10 cellular contexts compared by ENCODE assay signal in genomic region chr2:196459539-196459938, GRCh38.
DNase-seq lines count a peak whose midpoint lies in the region; ATAC-seq and TF ChIP-seq lines count a peak whose summit lies in the region.
"Had no signal": no experiment of that assay in that cellular context is flagged by ENCODE, and none has a peak within 500 bp of the region (broad histone marks: within the 10 kb centered on the region; RNA-seq: fewer than 3 reads in every experiment).

No MANE protein-coding gene starts in this region.

- H3K4me3 Mint-ChIP-seq in activated T-cell treated with anti-CD3 and anti-CD28 coated beads, Interleukin-2, amount 50 U/mL, for 72 hours: peak overlapping the region; percentile 3 to 4

- no peaks in the 10 kb centered on the region for H3K9me2 ChIP-seq in Loucy (replicated peaks; ENCODE audit: low read depth, low read length)

- H3K4me3 ChIP-seq in Loucy (ENCODE audit: low read length, poor library complexity, severe bottlenecking) (peak overlapping the region; percentile 68), smooth muscle cell (no peak overlapping the region)

- H3K9me3 Mint-ChIP-seq in activated T-cell treated with anti-CD3 and anti-CD28 coated beads, Interleukin-2, amount 50 U/mL, for 72 hours: no peaks in the 10 kb centered on the region

- ATAC-seq in activated T-cell treated with anti-CD3 and anti-CD28 coated beads, Interleukin-2, amount 50 U/mL, for 72 hours (replicated peaks in 1 of 2): no peak
- ATAC-seq in GM18505 (IDR thresholded peaks at IDR 0.05; ENCODE audit: unreplicated experiment): no peak
- ATAC-seq in GM21576 (IDR thresholded peaks at IDR 0.05; ENCODE audit: unreplicated experiment): no peak

- H3K9me3 ChIP-seq in Loucy (ENCODE audit: insufficient read depth, low read depth, low read length) (no peaks in the 10 kb centered on the region), smooth muscle cell (replicated peaks; ENCODE audit: low read depth) (no peaks in the 10 kb centered on the region)

- peaks cover 19% of the 10 kb centered on the region for H3K4me1 ChIP-seq in Loucy (ENCODE audit: insufficient read depth, low read length, poor library complexity, severe bottlenecking)
- H3K4me1 ChIP-seq in smooth muscle cell (ENCODE audit: low read depth): peaks cover 4% of the 10 kb centered on the region

- H3K79me2 ChIP-seq in Loucy (ENCODE audit: insufficient read depth, low read length): no peaks in the 10 kb centered on the region
- H3K79me2 ChIP-seq in smooth muscle cell (ENCODE audit: low read depth): peaks cover 8% of the 10 kb centered on the region

- H3K9ac ChIP-seq in Loucy (ENCODE audit: low read depth, low read length, poor library complexity, severe bottlenecking) (no peak overlapping the region), smooth muscle cell (ENCODE audit: low read depth) (no peak overlapping the region)

- peak overlapping the region; percentile 14 for H3K27ac ChIP-seq in smooth muscle cell (ENCODE audit: low read depth)

- H3K4me1 Mint-ChIP-seq in activated T-cell treated with anti-CD3 and anti-CD28 coated beads, Interleukin-2, amount 50 U/mL, for 72 hours (ENCODE audit: low read depth): peaks cover 14% of the 10 kb centered on the region

- TF ChIP-seq CTCF in Loucy (conservative IDR thresholded peaks at IDR 0.05; ENCODE audit: low read length): no peak
- no peak for TF ChIP-seq CTCF in smooth muscle cell (IDR thresholded peaks at IDR 0.05; ENCODE audit: borderline replicate concordance, insufficient read depth, poor library complexity, severe bottlenecking)

- H2AFZ ChIP-seq in Loucy (ENCODE audit: low read length): no peak overlapping the region
- H2AFZ ChIP-seq in smooth muscle cell (ENCODE audit: low read depth): no peak overlapping the region

- H3F3A ChIP-seq in Loucy (ENCODE audit: low read depth) (no peaks in the 10 kb centered on the region), smooth muscle cell (ENCODE audit: low read depth) (no peaks in the 10 kb centered on the region)

- H3K27me3 ChIP-seq in Loucy (ENCODE audit: insufficient read depth, low read length, poor library complexity, severe bottlenecking) (no peaks in the 10 kb centered on the region), smooth muscle cell (ENCODE audit: low read depth) (no peaks in the 10 kb centered on the region)

- no peaks in the 10 kb centered on the region for H3K36me3 Mint-ChIP-seq in activated T-cell treated with anti-CD3 and anti-CD28 coated beads, Interleukin-2, amount 50 U/mL, for 72 hours (ENCODE audit: insufficient read depth in 2 of 2)

- H4K20me1 ChIP-seq in Loucy (ENCODE audit: insufficient read depth, low read length, poor library complexity, severe bottlenecking) (no peaks in the 10 kb centered on the region), smooth muscle cell (ENCODE audit: low read depth) (no peaks in the 10 kb centered on the region)

- H3K36me3 ChIP-seq in Loucy (ENCODE audit: insufficient read depth, low read length) (no peaks in the 10 kb centered on the region), smooth muscle cell (ENCODE audit: low read depth) (no peaks in the 10 kb centered on the region)

- WGBS in smooth muscle cell (ENCODE audit: low lambda C conversion rate): 14% methylated on average over 7 of the region's 7 CpGs

- DNase-seq in activated T-cell treated with anti-CD3 and anti-CD28 coated beads, Interleukin-2, amount 50 U/mL, for 72 hours: no peak
- DNase-seq in activated T-cell treated with anti-CD3 and anti-CD28 coated beads, Interleukin-2, amount 50 U/mL, for 48 hours: no peak
- peak; percentile 25 for DNase-seq in amniotic stem cell (lab: John Stamatoyannopoulos, UW)
- DNase-seq in smooth muscle cell (lab: John Stamatoyannopoulos, UW; ENCODE audit: unreplicated experiment): no peak
- DNase-seq in NCI-H748 treated with DMSO at 0.1 percent for 48 hours (lab: John Stamatoyannopoulos, UW): no peak
- DNase-seq: activated CD4-positive, alpha-beta T cell treated with anti-CD3 and anti-CD28 coated beads, Interleukin-2, amount 50 U/mL, for 4 hours; Karpas-422 had no signal

- no peak for TF ChIP-seq POLR2A in GM18505 (IDR thresholded peaks at IDR 0.05; ENCODE audit: borderline replicate concordance, extremely low read depth, insufficient read depth, insufficient read length)

- H3K27me3 Mint-ChIP-seq in activated T-cell treated with anti-CD3 and anti-CD28 coated beads, Interleukin-2, amount 50 U/mL, for 72 hours (ENCODE audit: low read depth): peaks cover 54% of the 10 kb centered on the region

- no peak overlapping the region for H3K27ac Mint-ChIP-seq in activated T-cell treated with anti-CD3 and anti-CD28 coated beads, Interleukin-2, amount 50 U/mL, for 72 hours

- H3K4me2 ChIP-seq in Loucy (ENCODE audit: low read depth, low read length, poor library complexity, severe bottlenecking) (peak overlapping the region; percentile 79), smooth muscle cell (peak overlapping the region; percentile 78)
